Comparison of ENCODE assay signal across 8 cellular contexts in the genomic region with DNA sequence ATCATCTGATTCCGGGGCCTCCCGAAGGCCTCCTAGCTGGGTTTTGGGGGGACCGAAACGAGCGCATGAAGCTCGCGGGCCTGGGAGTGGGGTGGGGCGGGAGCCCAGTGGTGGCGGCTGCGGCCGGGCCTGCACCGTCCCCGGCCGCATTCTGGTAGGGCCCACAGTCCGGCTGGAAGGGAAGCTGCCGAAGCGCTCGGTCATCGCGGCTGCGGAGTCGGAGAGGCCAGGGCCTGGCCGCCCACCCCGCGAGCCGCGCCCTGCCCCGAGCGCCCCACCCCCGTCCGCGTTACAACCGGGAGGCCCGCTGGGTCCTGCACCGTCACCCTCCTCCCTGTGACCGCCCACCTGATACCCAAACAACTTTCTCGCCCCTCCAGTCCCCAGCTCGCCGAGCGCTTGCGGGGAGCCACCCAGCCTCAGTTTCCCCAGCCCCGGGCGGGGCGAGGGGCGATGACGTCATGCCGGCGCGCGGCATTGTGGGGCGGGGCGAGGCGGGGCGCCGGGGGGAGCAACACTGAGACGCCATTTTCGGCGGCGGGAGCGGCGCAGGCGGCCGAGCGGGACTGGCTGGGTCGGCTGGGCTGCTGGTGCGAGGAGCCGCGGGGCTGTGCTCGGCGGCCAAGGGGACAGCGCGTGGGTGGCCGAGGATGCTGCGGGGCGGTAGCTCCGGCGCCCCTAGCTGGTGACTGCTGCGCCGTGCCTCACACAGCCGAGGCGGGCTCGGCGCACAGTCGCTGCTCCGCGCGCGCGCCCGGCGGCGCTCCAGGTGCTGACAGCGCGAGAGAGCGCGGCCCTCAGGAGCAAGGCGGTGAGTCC. TPM values are rescaled to one million over a fixed set of nuclear protein-coding genes. Genes with fewer than 3 reads are reported as not detected.
A peak's percentile ranks its signal among the peaks of the same experiment; 100 is the strongest.
DNase-seq lines count a peak whose midpoint lies in the region; ATAC-seq lines count a peak whose summit lies in the region.

TSS of gene KLC1 (plus strand) at position 528 of the 819 bp plus-strand sequence. CDS start 25,354 bp downstream, outside the sequence.

- H3K4me3 ChIP-seq in ACC112 (ENCODE audit: low read depth, low read length) (peak within 1 kb of the TSS; percentile 87), endocrine pancreas (ENCODE audit: control insufficient read depth, insufficient read depth, low read length) (peak within 1 kb of the TSS; percentile 95)

- ATAC-seq in GM18517 (IDR thresholded peaks at IDR 0.05; ENCODE audit: unreplicated experiment) (peak; percentile 41), HG03066 (IDR thresholded peaks at IDR 0.05; ENCODE audit: low read depth, unreplicated experiment) (peak; percentile 51)
- peak; percentile 82 for ATAC-seq in activated CD8-positive, alpha-beta memory T cell treated with anti-CD3 and anti-CD28 coated beads, Interleukin-2, amount 10 ng/mL, durations not matched to agents 7 days and 5 days

- H3K9me3 ChIP-seq in endocrine pancreas (ENCODE audit: control insufficient read depth, low read length) = no peaks in the 10 kb centered on the region

- H3K36me3 ChIP-seq in ACC112 (ENCODE audit: insufficient read depth, low read length) (no peaks in the 10 kb centered on the region), endocrine pancreas (ENCODE audit: control insufficient read depth, insufficient read depth, low read length) (no peaks in the 10 kb centered on the region)

- H3K79me2 ChIP-seq in ACC112 (ENCODE audit: control insufficient read depth, insufficient read depth, low read length, unreplicated experiment) = peaks cover 50% of the 10 kb centered on the region

- H3K4me1 Mint-ChIP-seq in activated CD8-positive, alpha-beta memory T cell treated with anti-CD3 and anti-CD28 coated beads, Interleukin-2, amount 10 ng/mL, durations not matched to agents 7 days and 5 days = peaks cover 46% of the 10 kb centered on the region

- H3K4me1 ChIP-seq in ACC112 (ENCODE audit: control insufficient read depth, insufficient read depth, low read length, unreplicated experiment) (peaks cover 18% of the 10 kb centered on the region), endocrine pancreas (ENCODE audit: control insufficient read depth, insufficient read depth, low read length) (peaks cover 4% of the 10 kb centered on the region)

- H3K27me3 ChIP-seq in ACC112 (ENCODE audit: insufficient read depth, low read length) (no peaks in the 10 kb centered on the region), endocrine pancreas (ENCODE audit: control insufficient read depth, insufficient read depth, low read length) (no peaks in the 10 kb centered on the region)

- peak within 1 kb of the TSS; percentile 86 for H3K9ac ChIP-seq in endocrine pancreas (ENCODE audit: control insufficient read depth, insufficient read depth, low read length)

- peak within 1 kb of the TSS; percentile 86 for H3K4me3 Mint-ChIP-seq in activated CD8-positive, alpha-beta memory T cell treated with anti-CD3 and anti-CD28 coated beads, Interleukin-2, amount 10 ng/mL, durations not matched to agents 7 days and 5 days

- peak within 1 kb of the TSS; percentile 91 for H3K27ac ChIP-seq in ACC112 (ENCODE audit: low read depth, low read length)

- peaks cover 5% of the 10 kb centered on the region for H3K36me3 Mint-ChIP-seq in activated CD8-positive, alpha-beta memory T cell treated with anti-CD3 and anti-CD28 coated beads, Interleukin-2, amount 10 ng/mL, durations not matched to agents 7 days and 5 days

- no peaks in the 10 kb centered on the region for H3K9me3 Mint-ChIP-seq in activated CD8-positive, alpha-beta memory T cell treated with anti-CD3 and anti-CD28 coated beads, Interleukin-2, amount 10 ng/mL, durations not matched to agents 7 days and 5 days (ENCODE audit: low read depth)

- H2AFZ ChIP-seq in ACC112 (ENCODE audit: low read length, unreplicated experiment) = peak within 1 kb of the TSS; percentile 98

- peak; percentile 29 to 83 for DNase-seq in NCI-H526 (lab: John Stamatoyannopoulos, UW)
- peak; percentile 85 for DNase-seq in activated CD8-positive, alpha-beta memory T cell treated with anti-CD3 and anti-CD28 coated beads, Interleukin-2, amount 10 ng/mL, durations not matched to agents 7 days and 5 days
- DNase-seq in mesenteric fat pad (ENCODE audit: low spot score) = peak; percentile 96
- DNase-seq in stimulated activated CD8-positive, alpha-beta memory T cell treated with anti-CD3 and anti-CD28 coated beads, Interleukin-15, amount 100 ng/mL, for 1 hour (ENCODE audit: low read depth) = peak; percentile 66

- peak within 1 kb of the TSS; percentile 89 for H3K27ac Mint-ChIP-seq in activated CD8-positive, alpha-beta memory T cell treated with anti-CD3 and anti-CD28 coated beads, Interleukin-2, amount 10 ng/mL, durations not matched to agents 7 days and 5 days

- H3K27me3 Mint-ChIP-seq in activated CD8-positive, alpha-beta memory T cell treated with anti-CD3 and anti-CD28 coated beads, Interleukin-2, amount 10 ng/mL, durations not matched to agents 7 days and 5 days = no peaks in the 10 kb centered on the region

- CTCF ChIA-PET in activated CD8-positive, alpha-beta memory T cell treated with anti-CD3 and anti-CD28 coated beads, Interleukin-2, amount 10 ng/mL, durations not matched to agents 7 days and 5 days (lab: Charles Lee) = interaction anchor here (0.9 to 1.3 kb wide), 2 partner anchors 16 to 272 kb away, joined by 3 to 5 read pairs; no protein-coding TSS in a partner anchor

RNA-seq across cellular contexts. Expression of gene KLC1, which starts in this region (rescaled TPM):
- total RNA-seq in activated CD8-positive, alpha-beta memory T cell treated with anti-CD3 and anti-CD28 coated beads, Interleukin-2, amount 10 ng/mL, durations not matched to agents 7 days and 5 days = 100 to 1,000 TPM; 171 to 206 TPM
- total RNA-seq in mesenteric fat pad = 200 TPM

Comparison
In these comparisons a context has a peak if more than half of its experiments do, and no peak if none do; other contexts are left out.
1. Peak in every context shown above with its lines: DNase-seq, ATAC-seq, H3K4me3 ChIP-seq and H3K27ac ChIP-seq.